In genomic region chr12:10031318-10031717, GRCh38 we compare ENCODE assay signal across 1 cellular context.
TF ChIP-seq lines count a peak whose summit lies in the region.

No MANE protein-coding gene starts in this region.

TF ChIP-seq in WTC11, 78 proteins besides CTCF, POLR2A, EP300 and RAD21 (continued from another document):
- TF ChIP-seq, protein P1, sequence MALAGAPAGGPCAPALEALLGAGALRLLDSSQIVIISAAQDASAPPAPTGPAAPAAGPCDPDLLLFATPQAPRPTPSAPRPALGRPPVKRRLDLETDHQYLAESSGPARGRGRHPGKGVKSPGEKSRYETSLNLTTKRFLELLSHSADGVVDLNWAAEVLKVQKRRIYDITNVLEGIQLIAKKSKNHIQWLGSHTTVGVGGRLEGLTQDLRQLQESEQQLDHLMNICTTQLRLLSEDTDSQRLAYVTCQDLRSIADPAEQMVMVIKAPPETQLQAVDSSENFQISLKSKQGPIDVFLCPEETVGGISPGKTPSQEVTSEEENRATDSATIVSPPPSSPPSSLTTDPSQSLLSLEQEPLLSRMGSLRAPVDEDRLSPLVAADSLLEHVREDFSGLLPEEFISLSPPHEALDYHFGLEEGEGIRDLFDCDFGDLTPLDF (CRISPR knock-in tag; IDR thresholded peaks at IDR 0.05) = no peak
- no peak for TF ChIP-seq CBFB (CRISPR knock-in tag; IDR thresholded peaks at IDR 0.05; ENCODE audit: low read depth)
- TF ChIP-seq HMGA2 (CRISPR knock-in tag; IDR thresholded peaks at IDR 0.05) = no peak
- TF ChIP-seq RORB (CRISPR knock-in tag; IDR thresholded peaks at IDR 0.05) = no peak
- no peak for TF ChIP-seq ZNF396 (CRISPR knock-in tag; IDR thresholded peaks at IDR 0.05; ENCODE audit: borderline replicate concordance)
- TF ChIP-seq FOXK1 (CRISPR knock-in tag; IDR thresholded peaks at IDR 0.05) = no peak
- TF ChIP-seq, protein P2, sequence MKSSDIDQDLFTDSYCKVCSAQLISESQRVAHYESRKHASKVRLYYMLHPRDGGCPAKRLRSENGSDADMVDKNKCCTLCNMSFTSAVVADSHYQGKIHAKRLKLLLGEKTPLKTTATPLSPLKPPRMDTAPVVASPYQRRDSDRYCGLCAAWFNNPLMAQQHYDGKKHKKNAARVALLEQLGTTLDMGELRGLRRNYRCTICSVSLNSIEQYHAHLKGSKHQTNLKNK (CRISPR knock-in tag; IDR thresholded peaks at IDR 0.05) = no peak
- TF ChIP-seq NFATC4 (CRISPR knock-in tag; IDR thresholded peaks at IDR 0.05) = no peak
- no peak for TF ChIP-seq NFYB (CRISPR knock-in tag; conservative IDR thresholded peaks at IDR 0.05; ENCODE audit: low read depth)
- no peak for TF ChIP-seq SMAD3 (CRISPR knock-in tag; IDR thresholded peaks at IDR 0.05; ENCODE audit: borderline replicate concordance)
- no peak for TF ChIP-seq IRF2 (CRISPR knock-in tag; IDR thresholded peaks at IDR 0.05; ENCODE audit: borderline replicate concordance, low read depth)
- no peak for TF ChIP-seq SMAD4 (CRISPR knock-in tag; IDR thresholded peaks at IDR 0.05)
- TF ChIP-seq ATF2 (CRISPR knock-in tag; IDR thresholded peaks at IDR 0.05; ENCODE audit: borderline replicate concordance, low read depth) = no peak
- no peak for TF ChIP-seq E2F5 (CRISPR knock-in tag; IDR thresholded peaks at IDR 0.05)
- no peak for TF ChIP-seq ZNF219 (CRISPR knock-in tag; IDR thresholded peaks at IDR 0.05; ENCODE audit: borderline replicate concordance)
- no peak for TF ChIP-seq GRHL2 (CRISPR knock-in tag; IDR thresholded peaks at IDR 0.05; ENCODE audit: insufficient replicate concordance, severe bottlenecking)
- no peak for TF ChIP-seq ZNF121 (CRISPR knock-in tag; IDR thresholded peaks at IDR 0.05)
